Comparison of ENCODE assay signal across 16 cellular contexts in the genomic region with DNA sequence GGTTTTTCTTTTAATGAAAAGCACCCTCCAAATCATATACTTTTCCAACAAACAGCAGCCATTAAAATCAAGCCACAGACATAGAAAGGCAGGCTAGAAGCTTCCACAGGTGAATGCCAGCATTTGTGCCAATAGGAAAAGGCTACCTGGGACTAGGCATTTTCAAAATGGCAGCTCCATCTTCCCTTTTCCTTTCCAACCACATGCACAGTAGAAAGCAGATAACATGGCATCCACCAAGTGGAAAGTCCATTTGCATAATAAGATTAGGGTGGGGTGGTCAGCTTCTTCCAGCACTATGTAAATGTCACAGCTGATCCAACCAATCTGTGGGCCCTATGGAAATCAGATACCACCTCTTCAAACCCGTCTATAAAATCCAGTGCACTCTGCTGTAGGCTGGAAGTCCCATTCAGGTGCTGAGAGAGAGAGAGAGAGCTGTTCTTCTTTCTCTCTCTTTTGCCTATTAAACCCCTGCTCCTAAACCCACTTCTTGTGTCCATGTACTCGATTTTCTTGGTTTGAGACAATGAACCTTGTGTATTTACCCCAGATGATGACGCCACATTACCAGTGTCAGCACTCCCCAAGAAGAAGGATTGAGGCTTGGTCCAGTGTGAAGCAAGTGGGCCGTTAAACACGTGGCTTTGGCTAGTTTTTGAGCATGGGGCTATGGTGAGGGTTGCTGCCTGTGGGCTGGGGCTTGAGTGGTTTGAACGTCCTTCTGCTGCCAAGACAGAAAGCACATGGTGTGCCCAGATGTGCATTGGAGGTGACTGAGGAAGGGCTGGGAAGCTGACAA. TPM values are rescaled to one million over a fixed set of nuclear protein-coding genes. Genes with fewer than 3 reads are reported as not detected.
"Had no signal": no experiment of that assay in that cellular context is flagged by ENCODE, and none has a peak within 500 bp of the region (broad histone marks: within the 10 kb centered on the region; RNA-seq: fewer than 3 reads in every experiment).

No MANE protein-coding gene starts in this region.

- H3K9me3 ChIP-seq: esophagus muscularis mucosa, lower lobe of right lung, neutrophil, right atrium auricular region, tibial artery had no signal

- H3K27ac ChIP-seq: esophagus muscularis mucosa, lower lobe of right lung, neutrophil, right atrium auricular region, tibial artery had no signal

- H3K4me3 Mint-ChIP-seq: dendritic cell treated with granulocyte-macrophage colony-stimulating factor and Interleukin-4, amounts not matched to agents 40 ng/mL and 50 ng/mL, for 4 days; immature natural killer cell; naive thymus-derived CD4-positive, alpha-beta T cell had no signal

- H3K27me3 ChIP-seq: right atrium auricular region had no signal

- H3K36me3 ChIP-seq: esophagus muscularis mucosa, lower lobe of right lung, neutrophil, right atrium auricular region, tibial artery had no signal

- H3K36me3 Mint-ChIP-seq: immature natural killer cell; naive thymus-derived CD4-positive, alpha-beta T cell had no signal

- ATAC-seq: lower lobe of right lung; naive thymus-derived CD4-positive, alpha-beta T cell had no signal

- H3K4me2 ChIP-seq: smooth muscle cell had no signal

- H3K27ac Mint-ChIP-seq: dendritic cell treated with granulocyte-macrophage colony-stimulating factor and Interleukin-4, amounts not matched to agents 40 ng/mL and 50 ng/mL, for 4 days; immature natural killer cell; naive thymus-derived CD4-positive, alpha-beta T cell had no signal

- H3K9me3 Mint-ChIP-seq: dendritic cell treated with granulocyte-macrophage colony-stimulating factor and Interleukin-4, amounts not matched to agents 40 ng/mL and 50 ng/mL, for 4 days; immature natural killer cell; naive thymus-derived CD4-positive, alpha-beta T cell had no signal

- H3K4me3 ChIP-seq: esophagus muscularis mucosa, lower lobe of right lung, right atrium auricular region, smooth muscle cell, tibial artery had no signal

- DNase-seq: activated CD4-positive, alpha-beta T cell treated with anti-CD3 and anti-CD28 coated beads for 48 hours; activated naive CD4-positive, alpha-beta T cell treated with anti-CD3 and anti-CD28 coated beads, Interleukin-2, amount 50 U/mL, for 16 hours; foreskin fibroblast; immature natural killer cell; lower lobe of right lung; midbrain; naive thymus-derived CD4-positive, alpha-beta T cell; tibial artery had no signal

- H3K4me1 Mint-ChIP-seq: immature natural killer cell had no signal

RNA-seq across cellular contexts. Expression of a gene that starts 24.2 kb away (rescaled TPM):
- total RNA-seq: esophagus muscularis mucosa; left cardiac atrium; lower lobe of right lung; naive thymus-derived CD4-positive, alpha-beta T cell; posterior vena cava; right atrium auricular region; smooth muscle cell; T-helper 1 cell treated with Interleukin-12 subunit alpha and Interleukin-12 subunit beta and Interleukin-4 antibody, amounts not matched to agents 30 ng/mL and 1 ng/mL, for 36 hours had no signal

RNA-seq across cellular contexts. Expression of a gene that starts 57.3 kb away (rescaled TPM):
- total RNA-seq: esophagus muscularis mucosa; left cardiac atrium; lower lobe of right lung; T-helper 1 cell treated with Interleukin-12 subunit alpha and Interleukin-12 subunit beta and Interleukin-4 antibody, amounts not matched to agents 30 ng/mL and 1 ng/mL, for 36 hours had no signal
